Comparison of ENCODE assay signal across 11 cellular contexts in the genomic region with DNA sequence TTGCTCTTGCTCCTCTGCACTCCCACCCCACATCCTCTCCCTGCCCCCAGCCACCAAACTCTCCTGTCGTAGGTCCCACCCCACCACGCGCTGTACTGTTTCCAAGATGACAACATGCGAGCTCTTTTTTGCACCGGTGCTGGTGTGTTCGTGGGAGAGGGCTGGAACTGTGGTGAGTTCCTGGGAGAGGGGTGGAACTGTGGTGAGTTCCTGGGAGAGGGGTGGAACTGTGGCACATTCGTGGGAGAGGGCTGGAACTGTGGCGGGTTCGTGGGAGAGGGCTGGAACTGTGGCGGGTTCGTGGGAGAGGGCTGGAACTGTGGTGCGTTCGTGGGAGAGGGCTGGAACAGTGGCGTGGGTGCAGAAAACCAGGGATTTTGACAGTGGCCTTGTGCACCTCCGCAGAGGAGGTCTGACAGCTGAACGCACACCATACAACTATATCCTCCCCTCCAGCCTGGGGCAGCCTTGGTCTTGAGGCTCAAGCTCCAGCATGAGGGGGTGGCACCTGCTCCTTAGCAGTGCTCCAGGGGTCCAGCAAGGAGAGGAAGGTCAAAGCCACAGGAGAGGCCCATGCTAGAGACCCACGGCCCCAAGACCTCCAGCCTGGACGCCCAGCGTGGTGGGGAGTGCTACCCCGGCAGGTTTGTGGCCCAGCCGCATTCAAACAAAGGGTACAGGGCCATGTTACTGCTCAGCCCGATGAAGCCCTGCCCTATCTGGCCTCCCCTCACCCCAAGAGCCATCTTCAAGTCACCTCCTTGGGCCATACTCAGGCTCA. TPM values are rescaled to one million over a fixed set of nuclear protein-coding genes. Genes with fewer than 3 reads are reported as not detected.
DNase-seq lines count a peak whose midpoint lies in the region; ATAC-seq and TF ChIP-seq lines count a peak whose summit lies in the region.
"Had no signal": no experiment of that assay in that cellular context is flagged by ENCODE, and none has a peak within 500 bp of the region (broad histone marks: within the 10 kb centered on the region; RNA-seq: fewer than 3 reads in every experiment).

No MANE protein-coding gene starts in this region.

- H3K4me3 ChIP-seq in CD4-positive, CD25-positive, alpha-beta regulatory T cell (ENCODE audit: low read depth, low read length), result no peak overlapping the region
- no peak overlapping the region for H3K4me3 ChIP-seq in Peyer's patch
- H3K4me3 ChIP-seq in neutrophil (ENCODE audit: low read depth in 1 of 2, low read length in 1 of 2), result peak overlapping the region; percentile 58
- H3K4me3 ChIP-seq in SK-N-SH (ENCODE audit: low read depth in 2 of 2, low read length in 1 of 2), result no peak overlapping the region

- no peak for TF ChIP-seq POLR2A in Peyer's patch (IDR thresholded peaks at IDR 0.05)

- H3K9me2 ChIP-seq in SK-N-SH, result no peaks in the 10 kb centered on the region

- H3K36me3 Mint-ChIP-seq in CD4-positive, CD25-positive, alpha-beta regulatory T cell, result peaks cover 31% of the 10 kb centered on the region
- peaks cover 19% of the 10 kb centered on the region for H3K36me3 Mint-ChIP-seq in endothelial cell (ENCODE audit: low read depth, unreplicated experiment)
- H3K36me3 Mint-ChIP-seq: IgD-negative memory B cell had no signal

- peaks cover 14% of the 10 kb centered on the region for H3F3A ChIP-seq in SK-N-SH (replicated peaks; ENCODE audit: insufficient read depth)

- no peaks in the 10 kb centered on the region for H3K4me1 ChIP-seq in CD4-positive, CD25-positive, alpha-beta regulatory T cell (ENCODE audit: control insufficient read depth, insufficient read depth, low read length, poor library complexity, severe bottlenecking)
- peaks cover 0 to 5% (median 0%) of the 10 kb centered on the region in 4 donors for H3K4me1 ChIP-seq in Peyer's patch
- H3K4me1 ChIP-seq in neutrophil (ENCODE audit: control insufficient read depth in 1 of 2, insufficient read depth in 1 of 2, low read depth in 1 of 2, low read length in 1 of 2), result peaks cover 100% of the 10 kb centered on the region in 2 experiments
- H3K4me1 ChIP-seq in SK-N-SH (ENCODE audit: control insufficient read depth in 1 of 2, insufficient read depth in 2 of 2, low read depth in 1 of 2, low read length in 1 of 2), result peaks cover 0 to 22% of the 10 kb centered on the region in 2 experiments; a peak in 2 of 4 replicates

- H3K4me3 Mint-ChIP-seq in CD4-positive, CD25-positive, alpha-beta regulatory T cell, result peak overlapping the region in 2 of 4 donors; percentile 15 to 60
- H3K4me3 Mint-ChIP-seq in endothelial cell (ENCODE audit: unreplicated experiment), result peak overlapping the region; percentile 5
- H3K4me3 Mint-ChIP-seq: IgD-negative memory B cell had no signal

- TF ChIP-seq RAD21 in SK-N-SH (IDR thresholded peaks at IDR 0.05; ENCODE audit: low read length), result no peak

- no peak for TF ChIP-seq CTCF in Peyer's patch (IDR thresholded peaks at IDR 0.05)
- TF ChIP-seq CTCF in endothelial cell (IDR thresholded peaks at IDR 0.05; ENCODE audit: unreplicated experiment), result no peak
- no peak for TF ChIP-seq CTCF in neutrophil (IDR thresholded peaks at IDR 0.05)
- TF ChIP-seq CTCF in SK-N-SH (IDR thresholded peaks at IDR 0.05), result no peak

- CTCF ChIA-PET in SK-N-SH (lab: Yijun Ruan, JAX), result interaction anchor here (0.6 to 1.4 kb wide), 4 partner anchors 9 to 41 kb away, joined by 3 to 4 read pairs (median 3); no protein-coding TSS in a partner anchor

- no peak for TF ChIP-seq EP300 in SK-N-SH (IDR thresholded peaks at IDR 0.05; ENCODE audit: borderline replicate concordance in 1 of 2, low read depth in 1 of 2, low read length in 1 of 2)

- peaks cover 9% of the 10 kb centered on the region for H3K36me3 ChIP-seq in CD4-positive, CD25-positive, alpha-beta regulatory T cell (ENCODE audit: control insufficient read depth, insufficient read depth, low read length)
- H3K36me3 ChIP-seq in Peyer's patch, result peaks cover 0 to 5% (median 0%) of the 10 kb centered on the region in 3 donors
- H3K36me3 ChIP-seq in neutrophil, result peaks cover 9% of the 10 kb centered on the region
- H3K36me3 ChIP-seq in SK-N-SH (replicated peaks in 1 of 2; ENCODE audit: control insufficient read depth in 1 of 2, insufficient read depth in 2 of 2, low read length in 1 of 2), result peaks cover 22 to 46% of the 10 kb centered on the region in 2 experiments

- H3K27ac ChIP-seq in CD4-positive, CD25-positive, alpha-beta regulatory T cell (ENCODE audit: insufficient read depth, low read length, poor library complexity, severe bottlenecking), result no peak overlapping the region
- H3K27ac ChIP-seq in Peyer's patch, result peak overlapping the region in 3 of 4 donors; percentile 26 to 68 (median 55)
- peak overlapping the region; percentile 97 for H3K27ac ChIP-seq in neutrophil
- no peak overlapping the region for H3K27ac ChIP-seq in SK-N-SH (ENCODE audit: low read depth in 2 of 2, low read length in 1 of 2)

- H3K27ac Mint-ChIP-seq in CD4-positive, CD25-positive, alpha-beta regulatory T cell, result peak overlapping the region; percentile 22 to 81 (median 23)
- H3K27ac Mint-ChIP-seq in endothelial cell (ENCODE audit: unreplicated experiment), result peak overlapping the region; percentile 77
- H3K27ac Mint-ChIP-seq: IgD-negative memory B cell had no signal

- H3K4me2 ChIP-seq in SK-N-SH, result no peak overlapping the region

- WGBS in SK-N-SH (ENCODE audit: low lambda C conversion rate), result 94% methylated on average over 16 of the region's 22 CpGs

- H3K9ac ChIP-seq in SK-N-SH, result no peak overlapping the region

- H3K9me3 Mint-ChIP-seq in CD4-positive, CD25-positive, alpha-beta regulatory T cell, result peaks cover 0 to 14% (median 1%) of the 10 kb centered on the region in 7 donors
- H3K9me3 Mint-ChIP-seq in endothelial cell (ENCODE audit: unreplicated experiment), result no peaks in the 10 kb centered on the region

- H3K4me1 Mint-ChIP-seq in CD4-positive, CD25-positive, alpha-beta regulatory T cell, result peaks cover 6 to 72% (median 12%) of the 10 kb centered on the region in 4 donors
- H3K4me1 Mint-ChIP-seq in endothelial cell (ENCODE audit: unreplicated experiment), result peaks cover 17% of the 10 kb centered on the region
- H3K4me1 Mint-ChIP-seq: IgD-negative memory B cell had no signal

- no peak overlapping the region for H2AFZ ChIP-seq in SK-N-SH (ENCODE audit: low read depth)

- peaks cover 100% of the 10 kb centered on the region for H4K20me1 ChIP-seq in SK-N-SH (ENCODE audit: insufficient read depth)

- no peak for DNase-seq in CD4-positive, CD25-positive, alpha-beta regulatory T cell
- DNase-seq in Peyer's patch, result no peak
- no peak for DNase-seq in endothelial cell (ENCODE audit: low spot score)
- no peak for DNase-seq in stimulated activated CD4-positive, alpha-beta T cell treated with anti-CD3 and anti-CD28 coated beads, Interleukin-2, amount 100 ng/mL, for 48 hours
- DNase-seq in HT-29 (ENCODE audit: low spot score), result no peak
- DNase-seq in effector CD4-positive, alpha-beta T cell, result no peak
- DNase-seq in SK-N-SH, result no peak
- DNase-seq: kidney glomerular epithelial cell, retina had no signal

- ATAC-seq in CD4-positive, CD25-positive, alpha-beta regulatory T cell (ENCODE audit: low read depth in 2 of 2), result no peak

- peaks cover 4 to 11% of the 10 kb centered on the region in 2 experiments for H3K9me3 ChIP-seq in CD4-positive, CD25-positive, alpha-beta regulatory T cell (ENCODE audit: control insufficient read depth in 2 of 2, low read length in 2 of 2)
- H3K9me3 ChIP-seq in Peyer's patch, result no peaks in the 10 kb centered on the region
- no peaks in the 10 kb centered on the region for H3K9me3 ChIP-seq in neutrophil
- no peaks in the 10 kb centered on the region for H3K9me3 ChIP-seq in SK-N-SH

- POLR2A ChIA-PET in SK-N-SH (lab: Yijun Ruan, JAX), result no interaction called here

- H3K27me3 Mint-ChIP-seq in CD4-positive, CD25-positive, alpha-beta regulatory T cell, result no peaks in the 10 kb centered on the region
- peaks cover 9% of the 10 kb centered on the region for H3K27me3 Mint-ChIP-seq in endothelial cell (ENCODE audit: unreplicated experiment)

- H3K27me3 ChIP-seq in CD4-positive, CD25-positive, alpha-beta regulatory T cell (ENCODE audit: control insufficient read depth, insufficient read depth, low read length), result no peaks in the 10 kb centered on the region
- H3K27me3 ChIP-seq in Peyer's patch (no peaks in the 10 kb centered on the region), neutrophil (no peaks in the 10 kb centered on the region), SK-N-SH (ENCODE audit: insufficient read depth) (no peaks in the 10 kb centered on the region)

- peaks cover 100% of the 10 kb centered on the region for H3K79me2 ChIP-seq in SK-N-SH (ENCODE audit: insufficient read depth)

TF ChIP-seq in SK-N-SH, 30 proteins besides CTCF, POLR2A, EP300 and RAD21 (continues in another document):
- TF ChIP-seq RXRA (IDR thresholded peaks at IDR 0.05; ENCODE audit: borderline replicate concordance, low read depth), result no peak
- TF ChIP-seq, protein P1, sequence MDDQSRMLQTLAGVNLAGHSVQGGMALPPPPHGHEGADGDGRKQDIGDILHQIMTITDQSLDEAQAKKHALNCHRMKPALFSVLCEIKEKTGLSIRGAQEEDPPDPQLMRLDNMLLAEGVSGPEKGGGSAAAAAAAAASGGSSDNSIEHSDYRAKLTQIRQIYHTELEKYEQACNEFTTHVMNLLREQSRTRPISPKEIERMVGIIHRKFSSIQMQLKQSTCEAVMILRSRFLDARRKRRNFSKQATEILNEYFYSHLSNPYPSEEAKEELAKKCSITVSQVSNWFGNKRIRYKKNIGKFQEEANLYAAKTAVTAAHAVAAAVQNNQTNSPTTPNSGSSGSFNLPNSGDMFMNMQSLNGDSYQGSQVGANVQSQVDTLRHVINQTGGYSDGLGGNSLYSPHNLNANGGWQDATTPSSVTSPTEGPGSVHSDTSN (IDR thresholded peaks at IDR 0.05), result no peak
- no peak for TF ChIP-seq SIN3A (IDR thresholded peaks at IDR 0.05; ENCODE audit: borderline replicate concordance, low read depth, low read length)
- TF ChIP-seq YY1 (IDR thresholded peaks at IDR 0.05; ENCODE audit: low read depth), result no peak
- no peak for TF ChIP-seq TAF1 (IDR thresholded peaks at IDR 0.05; ENCODE audit: borderline replicate concordance, low read depth, low read length)
- TF ChIP-seq JUND (IDR thresholded peaks at IDR 0.05), result no peak
- TF ChIP-seq TEAD4 (IDR thresholded peaks at IDR 0.05; ENCODE audit: borderline replicate concordance, insufficient read depth), result no peak

RNA-seq across cellular contexts. Expression of a gene that starts 50.1 kb away (rescaled TPM):
- 47.5 TPM for total RNA-seq in CD4-positive, CD25-positive, alpha-beta regulatory T cell
- 10 to 100 TPM; 28.3 to 78.8 (median 51.8) TPM for polyA plus RNA-seq in CD4-positive, CD25-positive, alpha-beta regulatory T cell
- total RNA-seq in Peyer's patch (100 to 1,000 TPM in 1 of 4 donors, 10 to 100 TPM in 3; 40.3 to 585 (median 80.1) TPM), endothelial cell (ENCODE audit: unreplicated experiment) (130 TPM)
- 104 and 115 TPM in 2 replicates for total RNA-seq in HT-29 (2014; rRNA removed; shearing (Covaris generic))
- polyA plus RNA-seq in SK-N-SH (2012; rRNA removed), result 266 and 319 TPM in 2 replicates
- 144 and 218 TPM in 2 replicates for polyA plus RNA-seq in SK-N-SH (2012; cell fraction: cytosol; rRNA removed)
- 589 and 740 TPM in 2 replicates for polyA plus RNA-seq in SK-N-SH (2012; cell fraction: nucleus; rRNA removed)

Comparison
In these comparisons a context has a peak if more than half of its experiments do, and no peak if none do; other contexts are left out.
1. H3K27ac ChIP-seq: peak in Peyer's patch (3 of 4) and neutrophil (single experiment); none in CD4-positive, CD25-positive, alpha-beta regulatory T cell (single experiment) and SK-N-SH (0 of 2).
2. H3K4me3 ChIP-seq: peak in neutrophil (2 of 2); none in CD4-positive, CD25-positive, alpha-beta regulatory T cell (single experiment), Peyer's patch (0 of 4) and SK-N-SH (0 of 2).